Comparison of ENCODE assay signal across 8 cellular contexts in the genomic region with DNA sequence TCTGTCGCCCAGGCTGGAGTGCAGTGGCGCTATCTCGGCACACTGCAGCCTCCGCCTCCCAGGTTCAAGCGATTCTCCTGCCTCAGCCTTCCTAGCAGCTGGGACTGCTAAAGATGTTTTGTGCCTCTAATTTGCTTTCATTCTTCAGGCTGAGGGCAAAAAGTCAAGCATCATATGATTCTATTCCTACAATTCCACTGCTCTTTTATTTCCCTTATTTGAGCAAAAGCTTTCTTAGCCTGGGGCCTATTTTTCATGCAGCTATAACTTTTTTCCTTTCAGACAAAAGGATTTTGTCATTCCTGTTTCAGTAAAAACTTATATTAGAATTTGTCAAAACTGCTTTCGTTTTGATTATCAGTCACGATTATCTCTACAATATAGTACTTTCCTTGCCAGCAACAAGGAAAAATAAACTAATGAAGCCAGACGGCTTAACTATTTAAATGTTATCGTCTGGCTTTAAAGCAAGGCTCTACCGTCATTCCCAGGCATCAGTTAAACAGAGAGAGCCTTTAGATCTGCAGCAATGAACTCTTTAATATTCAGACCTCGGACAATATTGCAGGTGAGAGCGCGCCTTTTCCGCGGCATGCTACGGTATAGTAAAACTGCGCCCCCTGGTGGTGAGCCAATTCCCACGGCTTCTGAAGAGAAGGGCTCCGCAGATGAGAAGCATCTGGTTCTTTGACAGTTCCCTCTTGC. TPM values are rescaled to one million over a fixed set of nuclear protein-coding genes. Genes with fewer than 3 reads are reported as not detected.
DNase-seq lines count a peak whose midpoint lies in the region; ATAC-seq and TF ChIP-seq lines count a peak whose summit lies in the region.

No MANE protein-coding gene starts in this region.

- H3K36me3 ChIP-seq in cardiac muscle cell, result no peaks in the 10 kb centered on the region
- no peaks in the 10 kb centered on the region for H3K36me3 ChIP-seq in prostate gland
- no peaks in the 10 kb centered on the region for H3K36me3 ChIP-seq in upper lobe of left lung

- peak overlapping the region; percentile 69 for H3K4me3 Mint-ChIP-seq in activated naive CD8-positive, alpha-beta T cell treated with anti-CD3 and anti-CD28 coated beads for 36 hours

- TF ChIP-seq EP300 in upper lobe of left lung (IDR thresholded peaks at IDR 0.05), result no peak

- 10% methylated on average over 19 of the region's 19 CpGs for WGBS in prostate gland
- 18 to 20% methylated on average over 19 of the region's 19 CpGs for WGBS in upper lobe of left lung, 2 donors

- ATAC-seq in HG02571 (IDR thresholded peaks at IDR 0.05; ENCODE audit: unreplicated experiment) (peak; percentile 45), SK-N-SH treated with all-trans-retinoic acid at 6 μM for 48 hours (peak; percentile 63), upper lobe of left lung (ENCODE audit: low FRiP score in 2 of 2) (peak; percentile 74 to 85)

- no peak overlapping the region for H3K4me3 ChIP-seq in cardiac muscle cell
- peak overlapping the region; percentile 16 to 20 for H3K4me3 ChIP-seq in prostate gland
- H3K4me3 ChIP-seq in upper lobe of left lung, result peak overlapping the region in 3 of 4 donors; percentile 29 to 91 (median 47)

- H3K36me3 Mint-ChIP-seq in activated naive CD8-positive, alpha-beta T cell treated with anti-CD3 and anti-CD28 coated beads for 36 hours, result no peaks in the 10 kb centered on the region

- TF ChIP-seq POLR2A in prostate gland (IDR thresholded peaks at IDR 0.05) (no peak), upper lobe of left lung (IDR thresholded peaks at IDR 0.05) (no peak)

- H3K4me1 ChIP-seq in cardiac muscle cell (ENCODE audit: low read depth), result peaks cover 7% of the 10 kb centered on the region
- no peaks in the 10 kb centered on the region for H3K4me1 ChIP-seq in prostate gland (replicated peaks)
- H3K4me1 ChIP-seq in upper lobe of left lung, result peaks cover 8 to 32% (median 29%) of the 10 kb centered on the region in 4 donors

- H3K9me3 Mint-ChIP-seq in activated naive CD8-positive, alpha-beta T cell treated with anti-CD3 and anti-CD28 coated beads for 36 hours, result no peaks in the 10 kb centered on the region

- H3K27me3 Mint-ChIP-seq in activated naive CD8-positive, alpha-beta T cell treated with anti-CD3 and anti-CD28 coated beads for 36 hours, result peaks cover 20% of the 10 kb centered on the region

- no peak overlapping the region for H3K27ac ChIP-seq in cardiac muscle cell
- peak overlapping the region; percentile 21 to 33 for H3K27ac ChIP-seq in prostate gland
- peak overlapping the region in 2 of 4 donors; percentile 80 to 86 for H3K27ac ChIP-seq in upper lobe of left lung

- peaks cover 34% of the 10 kb centered on the region for H3K4me1 Mint-ChIP-seq in activated naive CD8-positive, alpha-beta T cell treated with anti-CD3 and anti-CD28 coated beads for 36 hours

- H3K9me3 ChIP-seq in cardiac muscle cell (ENCODE audit: low read depth) (no peaks in the 10 kb centered on the region), prostate gland (no peaks in the 10 kb centered on the region), upper lobe of left lung (no peaks in the 10 kb centered on the region)

- no peaks in the 10 kb centered on the region for H3K27me3 ChIP-seq in cardiac muscle cell
- no peaks in the 10 kb centered on the region for H3K27me3 ChIP-seq in prostate gland (replicated peaks; ENCODE audit: insufficient read depth)
- H3K27me3 ChIP-seq in upper lobe of left lung, result no peaks in the 10 kb centered on the region

- H3K27ac Mint-ChIP-seq in activated naive CD8-positive, alpha-beta T cell treated with anti-CD3 and anti-CD28 coated beads for 36 hours, result no peak overlapping the region

- intact Hi-C loops in prostate gland (cut with DNase I), result loop anchor here (1.0 to 5.0 kb wide), 4 partner anchors 75 to 342 kb away; partner anchors contain the start of gene LRRK2

- TF ChIP-seq CTCF in cardiac muscle cell (IDR thresholded peaks at IDR 0.05; ENCODE audit: low read depth, low read length), result peak; percentile 90
- peak; percentile 80 to 98 (median 94) for TF ChIP-seq CTCF in prostate gland (IDR thresholded peaks at IDR 0.05)
- peak; percentile 71 to 91 (median 82) for TF ChIP-seq CTCF in upper lobe of left lung (IDR thresholded peaks at IDR 0.05)

- DNase-seq in GM03348 (ENCODE audit: low spot score), result peak; percentile 77
- DNase-seq in NCI-H128 (lab: John Stamatoyannopoulos, UW; ENCODE audit: unreplicated experiment), result peak; percentile 47
- peak; percentile 81 for DNase-seq in activated naive CD8-positive, alpha-beta T cell treated with anti-CD3 and anti-CD28 coated beads for 36 hours
- peak; percentile 89 to 94 for DNase-seq in cardiac muscle cell (ENCODE audit: low read depth in 1 of 2, low spot score in 1 of 2)
- DNase-seq in prostate gland (ENCODE audit: low spot score), result peak; percentile 90
- DNase-seq in upper lobe of left lung, result peak; percentile 3 to 94

TF ChIP-seq in SK-N-SH treated with all-trans-retinoic acid at 6 μM for 48 hours, 23 proteins besides CTCF, POLR2A, EP300 and RAD21 (continues in another document):
- TF ChIP-seq ARNTL (CRISPR knock-in tag; IDR thresholded peaks at IDR 0.05; ENCODE audit: borderline replicate concordance, low read depth) (no peak), BACH2 (CRISPR knock-in tag; IDR thresholded peaks at IDR 0.05; ENCODE audit: borderline replicate concordance) (no peak), ISL1 (CRISPR knock-in tag; IDR thresholded peaks at IDR 0.05) (no peak), CSRNP3 (CRISPR knock-in tag; IDR thresholded peaks at IDR 0.05) (no peak), ZC3H10 (CRISPR knock-in tag; IDR thresholded peaks at IDR 0.05) (no peak), GLIS3 (CRISPR knock-in tag; IDR thresholded peaks at IDR 0.05) (no peak), RARB (CRISPR knock-in tag; IDR thresholded peaks at IDR 0.05) (no peak), PATZ1 (CRISPR knock-in tag; IDR thresholded peaks at IDR 0.05; ENCODE audit: borderline replicate concordance) (no peak), PPARA (CRISPR knock-in tag; IDR thresholded peaks at IDR 0.05; ENCODE audit: borderline replicate concordance) (no peak), TOX (CRISPR knock-in tag; IDR thresholded peaks at IDR 0.05; ENCODE audit: borderline replicate concordance) (no peak), TSHZ2 (CRISPR knock-in tag; IDR thresholded peaks at IDR 0.05) (no peak), TCF4 (CRISPR knock-in tag; IDR thresholded peaks at IDR 0.05; ENCODE audit: borderline replicate concordance) (no peak), SNAI2 (CRISPR knock-in tag; IDR thresholded peaks at IDR 0.05) (no peak), ZNF8 (CRISPR knock-in tag; IDR thresholded peaks at IDR 0.05) (no peak), ZFP30 (CRISPR knock-in tag; IDR thresholded peaks at IDR 0.05) (no peak)

RNA-seq across cellular contexts. Expression of gene SLC2A13, which starts 1.4 kb away (rescaled TPM):
- total RNA-seq in activated naive CD8-positive, alpha-beta T cell treated with anti-CD3 and anti-CD28 coated beads for 36 hours, result 1 to 10 TPM; 4.9 to 5.6 TPM
- total RNA-seq in cardiac muscle cell, result 12.8 and 13.8 TPM in 2 replicates
- 10.4 and 12.5 TPM in 2 replicates for polyA plus RNA-seq in cardiac muscle cell
- total RNA-seq in prostate gland, result 10 to 100 TPM in 1 of 2 donors, 1 to 10 TPM in 1; 5.9 to 13.7 TPM
- 10 to 100 TPM in 5 of 6 donors, 1 to 10 TPM in 1; 9.9 to 25.9 (median 16.0) TPM for total RNA-seq in upper lobe of left lung
